12 cellular contexts compared by ENCODE assay signal in genomic region chr17:32492648-32493289, GRCh38. TPM values are rescaled to one million over a fixed set of nuclear protein-coding genes. Genes with fewer than 3 reads are reported as not detected.
DNase-seq lines count a peak whose midpoint lies in the region; ATAC-seq and TF ChIP-seq lines count a peak whose summit lies in the region.
"Had no signal": no experiment of that assay in that cellular context is flagged by ENCODE, and none has a peak within 500 bp of the region (broad histone marks: within the 10 kb centered on the region; RNA-seq: fewer than 3 reads in every experiment).

No MANE protein-coding gene starts in this region.

- H3K9me3 ChIP-seq in HEK293 (ENCODE audit: control insufficient read depth, insufficient read depth, low read depth, low read length) (no peaks in the 10 kb centered on the region), neutrophil (no peaks in the 10 kb centered on the region), thyroid gland (no peaks in the 10 kb centered on the region)

- intact Hi-C loops in activated CD4-positive, alpha-beta T cell treated with anti-CD3 and anti-CD28 coated beads, Interleukin-2, amount 10 ng/mL, durations not matched to agents 24 days and 14 days (cut with micrococcal nuclease), result loop anchor here (1.0 kb wide), 1 partner anchor 59 kb away; no protein-coding TSS in a partner anchor
- intact Hi-C loops in thyroid gland (cut with DNase I), result no loop called here

- POLR2A ChIA-PET in HEK293 (lab: Yijun Ruan, JAX), result interaction anchor here (0.7 kb wide), 1 partner anchor 20 kb away, joined by 3 read pairs; no protein-coding TSS in a partner anchor

- ATAC-seq in activated T-helper 17 cell treated with anti-CD3 and anti-CD28 coated beads, Interleukin-2, amount 50 U/mL, for 72 hours (replicated peaks), result no peak
- ATAC-seq in GM18870 (IDR thresholded peaks at IDR 0.05; ENCODE audit: unreplicated experiment), result no peak
- ATAC-seq: sciatic nerve, WTC11 had no signal

- H3K4me3 Mint-ChIP-seq in activated CD4-positive, alpha-beta T cell treated with anti-CD3 and anti-CD28 coated beads, Interleukin-2, amount 10 ng/mL, durations not matched to agents 24 days and 14 days, result peak overlapping the region; percentile 8
- peak overlapping the region; percentile 94 for H3K4me3 Mint-ChIP-seq in activated T-helper 17 cell treated with anti-CD3 and anti-CD28 coated beads, Interleukin-2, amount 50 U/mL, for 72 hours
- H3K4me3 Mint-ChIP-seq: WTC11 had no signal

- peak overlapping the region; percentile 55 for H3K27ac Mint-ChIP-seq in activated CD4-positive, alpha-beta T cell treated with anti-CD3 and anti-CD28 coated beads, Interleukin-2, amount 10 ng/mL, durations not matched to agents 24 days and 14 days
- H3K27ac Mint-ChIP-seq in activated T-helper 17 cell treated with anti-CD3 and anti-CD28 coated beads, Interleukin-2, amount 50 U/mL, for 72 hours, result peak overlapping the region; percentile 39

- H3K27me3 ChIP-seq in neutrophil (no peaks in the 10 kb centered on the region), thyroid gland (no peaks in the 10 kb centered on the region)

- DNase-seq in activated CD4-positive, alpha-beta T cell treated with anti-CD3 and anti-CD28 coated beads, Interleukin-2, amount 10 ng/mL, durations not matched to agents 24 days and 14 days, result no peak
- DNase-seq in activated CD4-positive, alpha-beta T cell treated with anti-CD3 and anti-CD28 coated beads, Interleukin-2, amount 50 U/mL, for 48 hours, result no peak
- DNase-seq in thyroid gland (no peak), caudate nucleus (lab: John Stamatoyannopoulos, UW) (no peak)
- DNase-seq: RPMI8226, trophoblast cell had no signal

- 86 to 93% methylated on average over 7 of the region's 7 CpGs for WGBS in thyroid gland, 2 donors

- no peak overlapping the region for H3K27ac ChIP-seq in HEK293 (ENCODE audit: extremely low read depth, low read depth, low read length)
- H3K27ac ChIP-seq in neutrophil, result peak overlapping the region; percentile 82
- no peak overlapping the region for H3K27ac ChIP-seq in thyroid gland
- H3K27ac ChIP-seq in caudate nucleus (ENCODE audit: low read depth, low read length), result no peak overlapping the region

- peaks cover 41% of the 10 kb centered on the region for H3K4me1 Mint-ChIP-seq in activated CD4-positive, alpha-beta T cell treated with anti-CD3 and anti-CD28 coated beads, Interleukin-2, amount 10 ng/mL, durations not matched to agents 24 days and 14 days
- peaks cover 20% of the 10 kb centered on the region for H3K4me1 Mint-ChIP-seq in activated T-helper 17 cell treated with anti-CD3 and anti-CD28 coated beads, Interleukin-2, amount 50 U/mL, for 72 hours

- no peak for TF ChIP-seq POLR2A in thyroid gland (IDR thresholded peaks at IDR 0.05)

- peaks cover 27% of the 10 kb centered on the region for H3K4me1 ChIP-seq in HEK293 (ENCODE audit: control insufficient read depth, insufficient read depth, low read length)
- peaks cover 84 to 89% of the 10 kb centered on the region in 2 experiments for H3K4me1 ChIP-seq in neutrophil (ENCODE audit: control insufficient read depth in 1 of 2, insufficient read depth in 1 of 2, low read depth in 1 of 2, low read length in 1 of 2)
- H3K4me1 ChIP-seq in thyroid gland, result no peaks in the 10 kb centered on the region

- H3K4me3 ChIP-seq in HEK293 (ENCODE audit: low read depth, low read length), result no peak overlapping the region
- peak overlapping the region in 1 of 2 experiments; percentile 26 for H3K4me3 ChIP-seq in neutrophil (ENCODE audit: low read depth in 1 of 2, low read length in 1 of 2)
- no peak overlapping the region for H3K4me3 ChIP-seq in thyroid gland (replicated peaks in 1 of 3)

- no peaks in the 10 kb centered on the region for H3K9me3 Mint-ChIP-seq in activated CD4-positive, alpha-beta T cell treated with anti-CD3 and anti-CD28 coated beads, Interleukin-2, amount 10 ng/mL, durations not matched to agents 24 days and 14 days
- H3K9me3 Mint-ChIP-seq in activated T-helper 17 cell treated with anti-CD3 and anti-CD28 coated beads, Interleukin-2, amount 50 U/mL, for 72 hours, result no peaks in the 10 kb centered on the region
- H3K9me3 Mint-ChIP-seq: WTC11 had no signal

- CTCF ChIA-PET in HEK293 (lab: Yijun Ruan, JAX), result interaction anchor here (1.2 kb wide), 1 partner anchor 49 kb away, joined by 3 read pairs; no protein-coding TSS in a partner anchor

- H3K27me3 Mint-ChIP-seq in activated CD4-positive, alpha-beta T cell treated with anti-CD3 and anti-CD28 coated beads, Interleukin-2, amount 10 ng/mL, durations not matched to agents 24 days and 14 days, result no peaks in the 10 kb centered on the region
- no peaks in the 10 kb centered on the region for H3K27me3 Mint-ChIP-seq in activated T-helper 17 cell treated with anti-CD3 and anti-CD28 coated beads, Interleukin-2, amount 50 U/mL, for 72 hours

- TF ChIP-seq CTCF in HEK293 (tag by site-specific recombination; IDR thresholded peaks at IDR 0.05) (no peak), neutrophil (IDR thresholded peaks at IDR 0.05) (no peak), thyroid gland (IDR thresholded peaks at IDR 0.05) (no peak)

- H3K36me3 ChIP-seq in HEK293 (ENCODE audit: control insufficient read depth in 2 of 2, insufficient read depth in 1 of 2, low read length in 2 of 2), result peaks cover 3 to 31% of the 10 kb centered on the region in 2 experiments; a peak in 2 of 3 replicates
- peaks cover 35% of the 10 kb centered on the region for H3K36me3 ChIP-seq in neutrophil
- no peaks in the 10 kb centered on the region for H3K36me3 ChIP-seq in thyroid gland

- H3K36me3 Mint-ChIP-seq in activated CD4-positive, alpha-beta T cell treated with anti-CD3 and anti-CD28 coated beads, Interleukin-2, amount 10 ng/mL, durations not matched to agents 24 days and 14 days (ENCODE audit: low read depth), result peaks cover 23% of the 10 kb centered on the region
- H3K36me3 Mint-ChIP-seq in activated T-helper 17 cell treated with anti-CD3 and anti-CD28 coated beads, Interleukin-2, amount 50 U/mL, for 72 hours (ENCODE audit: low read depth), result peaks cover 35% of the 10 kb centered on the region

TF ChIP-seq in HEK293, 187 proteins besides CTCF, POLR2A, EP300 and RAD21:
- TF ChIP-seq ZNF239 (tag by site-specific recombination; IDR thresholded peaks at IDR 0.05) (no peak), ZNF114 (tag by site-specific recombination; IDR thresholded peaks at IDR 0.05) (no peak), ZNF10 (tag by site-specific recombination; IDR thresholded peaks at IDR 0.05) (no peak), YY2 (tag by site-specific recombination; IDR thresholded peaks at IDR 0.05) (no peak), SCRT2 (tag by site-specific recombination; IDR thresholded peaks at IDR 0.05) (peak; percentile 80), ZNF677 (tag by site-specific recombination; IDR thresholded peaks at IDR 0.05) (no peak), RBAK (tag by site-specific recombination; IDR thresholded peaks at IDR 0.05) (no peak), ZNF837 (tag by site-specific recombination; IDR thresholded peaks at IDR 0.05) (no peak)
TF ChIP-seq in HEK293: peak in this region for 1.

RNA-seq across cellular contexts. Expression of gene CDK5R1, which starts 6.0 kb away (rescaled TPM):
- total RNA-seq in activated CD4-positive, alpha-beta T cell treated with anti-CD3 and anti-CD28 coated beads, Interleukin-2, amount 10 ng/mL, durations not matched to agents 24 days and 14 days, result 7.2 and 8.2 TPM in 2 replicates
- total RNA-seq in activated T-helper 17 cell treated with anti-CD3 and anti-CD28 coated beads, Interleukin-2, amount 50 U/mL, for 72 hours, result 10 to 100 TPM in 1 of 2 donors, 1 to 10 TPM in 1; 3.6 to 13.0 TPM
- under 1 TPM; 0.49 to 0.78 (median 0.58) TPM for total RNA-seq in thyroid gland

RNA-seq across cellular contexts. Expression of gene PSMD11, which starts 48.5 kb away (rescaled TPM):
- 217 and 222 TPM in 2 replicates for total RNA-seq in activated CD4-positive, alpha-beta T cell treated with anti-CD3 and anti-CD28 coated beads, Interleukin-2, amount 10 ng/mL, durations not matched to agents 24 days and 14 days
- total RNA-seq in activated T-helper 17 cell treated with anti-CD3 and anti-CD28 coated beads, Interleukin-2, amount 50 U/mL, for 72 hours, result 100 to 1,000 TPM; 108 to 161 TPM
- total RNA-seq in thyroid gland, result 10 to 100 TPM; 41.3 to 73.8 (median 64.3) TPM
